In the genomic region with DNA sequence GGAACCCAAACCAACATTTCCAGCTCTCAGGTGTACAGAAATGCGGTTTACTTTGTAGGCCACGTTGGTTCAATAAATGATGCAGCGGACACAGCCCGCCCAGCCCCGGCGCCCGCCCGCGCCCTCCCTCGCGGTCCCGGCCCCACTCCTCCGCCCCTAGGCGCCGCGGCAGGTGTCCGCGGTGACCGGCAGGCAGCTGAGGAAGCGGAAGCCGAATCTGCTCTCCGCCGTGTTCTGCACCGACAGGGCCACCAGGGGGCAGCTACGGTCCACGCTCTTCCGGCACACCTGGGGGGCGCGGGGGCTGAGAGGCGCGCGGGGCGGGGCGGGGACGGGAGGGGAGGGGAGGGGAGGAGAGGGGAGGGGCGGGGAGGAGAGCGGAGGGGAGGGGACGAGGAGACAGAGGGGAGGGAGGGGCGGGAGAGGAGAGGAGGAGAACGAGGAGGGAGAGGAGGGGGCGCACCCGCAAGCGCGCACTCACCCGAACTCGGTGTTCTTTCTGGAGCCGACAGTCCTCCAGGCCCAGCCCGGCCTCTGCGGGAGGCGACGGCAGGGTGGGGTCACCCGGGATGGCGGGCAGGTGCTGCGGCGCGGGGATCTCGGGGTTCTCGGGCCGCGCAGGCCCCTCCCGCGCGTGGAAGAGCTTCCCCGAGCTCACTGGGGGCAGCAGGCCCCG, we compare ENCODE assay signal across 1 cellular context.
TF ChIP-seq lines count a peak whose summit lies in the region.

No MANE protein-coding gene starts in this region.

TF ChIP-seq in K562, 482 proteins besides CTCF, POLR2A, EP300 and RAD21:
- TF ChIP-seq ZNF124 (CRISPR knock-in tag; IDR thresholded peaks at IDR 0.05) (no peak), NFYB (IDR thresholded peaks at IDR 0.05; ENCODE audit: extremely low read depth, insufficient read length) (no peak), RBFOX2 (IDR thresholded peaks at IDR 0.05; ENCODE audit: low read depth, low read length) (peak; percentile 39; the same call in 1 of the 2 replicates), ZNF12 (CRISPR knock-in tag; IDR thresholded peaks at IDR 0.05) (no peak), MTA2 (IDR thresholded peaks at IDR 0.05; ENCODE audit: low read depth) (no peak), POLR2AphosphoS2 (IDR thresholded peaks at IDR 0.05; ENCODE audit: low read length) (peak; percentile 29; the same call in 1 of the 2 replicates), SMC3 (conservative IDR thresholded peaks at IDR 0.05; ENCODE audit: insufficient read depth, low read depth, low read length) (peak; percentile 49), MEF2D (tag; conservative IDR thresholded peaks at IDR 0.05; ENCODE audit: low read depth) (no peak), DPF2 (IDR thresholded peaks at IDR 0.05) (no peak), TFAP4 (CRISPR knock-in tag; IDR thresholded peaks at IDR 0.05; ENCODE audit: borderline replicate concordance) (0 out of 2 replicates have a peak, but pooled peaks have one; percentile 40), POLR2G (IDR thresholded peaks at IDR 0.05; ENCODE audit: low read depth, low read length) (peak; percentile 70), ZNF696 (CRISPR knock-in tag; conservative IDR thresholded peaks at IDR 0.05) (no peak), MAZ (CRISPR knock-in tag; conservative IDR thresholded peaks at IDR 0.05 in 1 of 2, IDR thresholded peaks at IDR 0.05 in 1 of 2) (peak in 1 of 2 experiments; percentile 91; a peak in 2 of 4 replicates), SPI1 (IDR thresholded peaks at IDR 0.05; ENCODE audit: borderline replicate concordance, low read depth, low read length) (peak; percentile 49; the same call in 1 of the 2 replicates), HMGN3 (IDR thresholded peaks at IDR 0.05; ENCODE audit: borderline replicate concordance, extremely low read depth, insufficient read length, low read depth, low read length) (peak; percentile 53), HMG20A (CRISPR knock-in tag; conservative IDR thresholded peaks at IDR 0.05) (no peak), MYC (IDR thresholded peaks at IDR 0.05; ENCODE audit: low read depth, low read length) (peak; percentile 24; the same call in 1 of the 2 replicates), MYC (CRISPR knock-in tag; IDR thresholded peaks at IDR 0.05; ENCODE audit: borderline replicate concordance, low read depth) (no peak), TAF1 (IDR thresholded peaks at IDR 0.05; ENCODE audit: control insufficient read depth, extremely low read depth, insufficient read depth, low read length, severe bottlenecking) (peak; percentile 13), RB1 (IDR thresholded peaks at IDR 0.05; ENCODE audit: low read depth) (peak; percentile 39), ZBTB8A (IDR thresholded peaks at IDR 0.05; ENCODE audit: partially characterized antibody) (no peak), ZNF75A (CRISPR knock-in tag; IDR thresholded peaks at IDR 0.05) (no peak), PKNOX1 (IDR thresholded peaks at IDR 0.05) (peak; percentile 25; the same call in 1 of the 2 replicates), HDAC1 (IDR thresholded peaks at IDR 0.05) (no peak), ZNF668 (CRISPR knock-in tag; IDR thresholded peaks at IDR 0.05) (no peak), CTCFL (IDR thresholded peaks at IDR 0.05; ENCODE audit: borderline replicate concordance, insufficient read depth, low read depth, low read length, poor library complexity, severe bottlenecking) (peak; percentile 40), CXXC5 (CRISPR knock-in tag; IDR thresholded peaks at IDR 0.05) (peak; percentile 48; the same call in 1 of the 2 replicates), TAL1 (IDR thresholded peaks at IDR 0.05) (no peak), CREM (IDR thresholded peaks at IDR 0.05; ENCODE audit: low read depth) (peak; percentile 56), ZBTB7A (IDR thresholded peaks at IDR 0.05; ENCODE audit: borderline replicate concordance, control insufficient read depth, low read depth, low read length) (peak; percentile 88; the same call in 1 of the 2 replicates)
- TF ChIP-seq, protein P1, sequence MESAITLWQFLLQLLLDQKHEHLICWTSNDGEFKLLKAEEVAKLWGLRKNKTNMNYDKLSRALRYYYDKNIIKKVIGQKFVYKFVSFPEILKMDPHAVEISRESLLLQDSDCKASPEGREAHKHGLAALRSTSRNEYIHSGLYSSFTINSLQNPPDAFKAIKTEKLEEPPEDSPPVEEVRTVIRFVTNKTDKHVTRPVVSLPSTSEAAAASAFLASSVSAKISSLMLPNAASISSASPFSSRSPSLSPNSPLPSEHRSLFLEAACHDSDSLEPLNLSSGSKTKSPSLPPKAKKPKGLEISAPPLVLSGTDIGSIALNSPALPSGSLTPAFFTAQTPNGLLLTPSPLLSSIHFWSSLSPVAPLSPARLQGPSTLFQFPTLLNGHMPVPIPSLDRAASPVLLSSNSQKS (CRISPR knock-in tag; IDR thresholded peaks at IDR 0.05): no peak
- TF ChIP-seq, protein P2, sequence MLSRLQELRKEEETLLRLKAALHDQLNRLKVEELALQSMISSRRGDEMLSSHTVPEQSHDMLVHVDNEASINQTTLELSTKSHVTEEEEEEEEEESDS (CRISPR knock-in tag; IDR thresholded peaks at IDR 0.05): no peak
- TF ChIP-seq, protein P3, sequence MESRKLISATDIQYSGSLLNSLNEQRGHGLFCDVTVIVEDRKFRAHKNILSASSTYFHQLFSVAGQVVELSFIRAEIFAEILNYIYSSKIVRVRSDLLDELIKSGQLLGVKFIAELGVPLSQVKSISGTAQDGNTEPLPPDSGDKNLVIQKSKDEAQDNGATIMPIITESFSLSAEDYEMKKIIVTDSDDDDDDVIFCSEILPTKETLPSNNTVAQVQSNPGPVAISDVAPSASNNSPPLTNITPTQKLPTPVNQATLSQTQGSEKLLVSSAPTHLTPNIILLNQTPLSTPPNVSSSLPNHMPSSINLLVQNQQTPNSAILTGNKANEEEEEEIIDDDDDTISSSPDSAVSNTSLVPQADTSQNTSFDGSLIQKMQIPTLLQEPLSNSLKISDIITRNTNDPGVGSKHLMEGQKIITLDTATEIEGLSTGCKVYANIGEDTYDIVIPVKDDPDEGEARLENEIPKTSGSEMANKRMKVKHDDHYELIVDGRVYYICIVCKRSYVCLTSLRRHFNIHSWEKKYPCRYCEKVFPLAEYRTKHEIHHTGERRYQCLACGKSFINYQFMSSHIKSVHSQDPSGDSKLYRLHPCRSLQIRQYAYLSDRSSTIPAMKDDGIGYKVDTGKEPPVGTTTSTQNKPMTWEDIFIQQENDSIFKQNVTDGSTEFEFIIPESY (CRISPR knock-in tag; IDR thresholded peaks at IDR 0.05): peak; percentile 95
- TF ChIP-seq, protein P4, sequence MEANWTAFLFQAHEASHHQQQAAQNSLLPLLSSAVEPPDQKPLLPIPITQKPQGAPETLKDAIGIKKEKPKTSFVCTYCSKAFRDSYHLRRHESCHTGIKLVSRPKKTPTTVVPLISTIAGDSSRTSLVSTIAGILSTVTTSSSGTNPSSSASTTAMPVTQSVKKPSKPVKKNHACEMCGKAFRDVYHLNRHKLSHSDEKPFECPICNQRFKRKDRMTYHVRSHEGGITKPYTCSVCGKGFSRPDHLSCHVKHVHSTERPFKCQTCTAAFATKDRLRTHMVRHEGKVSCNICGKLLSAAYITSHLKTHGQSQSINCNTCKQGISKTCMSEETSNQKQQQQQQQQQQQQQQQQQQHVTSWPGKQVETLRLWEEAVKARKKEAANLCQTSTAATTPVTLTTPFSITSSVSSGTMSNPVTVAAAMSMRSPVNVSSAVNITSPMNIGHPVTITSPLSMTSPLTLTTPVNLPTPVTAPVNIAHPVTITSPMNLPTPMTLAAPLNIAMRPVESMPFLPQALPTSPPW (CRISPR knock-in tag; IDR thresholded peaks at IDR 0.05): peak; percentile 94
